ENCODE assay signal across 8 cellular contexts in the genomic region with DNA sequence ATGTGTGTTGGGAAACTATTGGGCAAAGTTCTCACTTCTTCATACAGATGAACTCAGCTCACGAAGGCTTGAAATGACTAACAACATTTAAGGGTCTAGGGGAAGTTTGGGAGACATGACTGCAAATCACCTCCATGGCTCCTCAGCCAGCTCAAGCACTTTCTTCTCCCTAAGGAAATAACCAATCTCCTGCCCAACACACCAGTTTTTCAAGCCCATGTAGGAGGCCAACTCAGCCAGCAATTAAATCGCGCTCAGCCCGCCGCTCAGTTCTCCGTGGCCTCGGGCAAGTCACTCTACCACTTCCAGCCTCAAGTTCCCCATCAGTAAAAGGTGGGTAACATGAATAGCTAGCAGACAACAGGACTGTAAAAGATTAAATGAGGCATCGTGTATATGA. TPM values are rescaled to one million over a fixed set of nuclear protein-coding genes. Genes with fewer than 3 reads are reported as not detected.
A peak's percentile ranks its signal among the peaks of the same experiment; 100 is the strongest.
DNase-seq lines count a peak whose midpoint lies in the region; ATAC-seq and TF ChIP-seq lines count a peak whose summit lies in the region.

No MANE protein-coding gene starts in this region.

- no peaks in the 10 kb centered on the region for H3K27me3 ChIP-seq in suprapubic skin

- ATAC-seq in HG03439 (IDR thresholded peaks at IDR 0.05; ENCODE audit: unreplicated experiment) = no peak

- H3K9me3 Mint-ChIP-seq in Calu3 (ENCODE audit: low read depth, unreplicated experiment) = no peaks in the 10 kb centered on the region

- POLR2A ChIA-PET in GM10248 (lab: Yijun Ruan, JAX) = interaction anchor here (2.2 kb wide), 1 partner anchor 10 kb away, joined by 11 read pairs; no protein-coding TSS in a partner anchor

- no peaks in the 10 kb centered on the region for H3K27me3 Mint-ChIP-seq in Calu3 (ENCODE audit: unreplicated experiment)

- peaks cover 69% of the 10 kb centered on the region for H3K36me3 Mint-ChIP-seq in Calu3 (ENCODE audit: insufficient read depth, unreplicated experiment)

- H3K9me3 ChIP-seq in suprapubic skin = no peaks in the 10 kb centered on the region

- intact Hi-C loops in Calu3 (cut with micrococcal nuclease; ENCODE audit: unreplicated experiment) = no loop called here

- H3K4me1 ChIP-seq in suprapubic skin = peaks cover 77% of the 10 kb centered on the region

- DNase-seq in Calu3 (no peak), KG1 (lab: John Stamatoyannopoulos, UW) (peak; percentile 43), left kidney (ENCODE audit: low read depth, low spot score) (peak; percentile 63), suprapubic skin (ENCODE audit: low spot score in 2 of 2) (no peak), OCI-M2 (lab: John Stamatoyannopoulos, UW; ENCODE audit: unreplicated experiment) (no peak), GM10248 (ENCODE audit: extremely low spot score) (no peak)

- TF ChIP-seq EP300 in suprapubic skin (IDR thresholded peaks at IDR 0.05) = no peak

- TF ChIP-seq POLR2A in suprapubic skin (IDR thresholded peaks at IDR 0.05) = no peak

- under 1% methylated on average over 8 of the region's 8 CpGs for WGBS in suprapubic skin

- peak overlapping the region; percentile 100 for H3K27ac Mint-ChIP-seq in Calu3 (ENCODE audit: unreplicated experiment)

- peak overlapping the region; percentile 100 for H3K27ac ChIP-seq in angular gyrus (ENCODE audit: low read depth, low read length)
- H3K27ac ChIP-seq in suprapubic skin = peak overlapping the region; percentile 99

- peak overlapping the region; percentile 91 for H3K4me3 Mint-ChIP-seq in Calu3 (ENCODE audit: low read depth, unreplicated experiment)

- TF ChIP-seq CTCF in Calu3 (IDR thresholded peaks at IDR 0.05; ENCODE audit: unreplicated experiment) = no peak
- TF ChIP-seq CTCF in suprapubic skin (IDR thresholded peaks at IDR 0.05) = no peak
- TF ChIP-seq CTCF in GM10248 (IDR thresholded peaks at IDR 0.05; ENCODE audit: control extremely low read depth, extremely low read depth, low read depth, missing control alignments) = no peak

- peak overlapping the region; percentile 91 for H3K4me3 ChIP-seq in suprapubic skin

- BruUV-seq in Calu3 (replicated peaks; lab: Mats Ljungman, UMichigan) = TSS peak; percentile 32

- H3K36me3 ChIP-seq in suprapubic skin = peaks cover 2% of the 10 kb centered on the region

- CTCF ChIA-PET in Calu3 (lab: Charles Lee) (interaction anchor here (0.6 kb wide), 2 partner anchors 348 to 917 kb away, joined by 3 to 5 read pairs; no protein-coding TSS in a partner anchor), GM10248 (lab: Yijun Ruan, JAX) (interaction anchor here (0.9 to 1.8 kb wide), 7 partner anchors 13 to 477 kb away, joined by 3 to 6 read pairs (median 3); no protein-coding TSS in a partner anchor)

- H3K4me1 Mint-ChIP-seq in Calu3 (ENCODE audit: low read depth, unreplicated experiment) = peaks cover 59% of the 10 kb centered on the region

RNA-seq across cellular contexts. Expression of a gene that starts 0.8 kb away (rescaled TPM):
- total RNA-seq in Calu3 (2022) (59.4 and 60.1 TPM in 2 replicates), suprapubic skin (10 to 100 TPM; 32.4 to 61.1 (median 45.7) TPM)

RNA-seq across cellular contexts. Expression of a gene that starts 26.5 kb away (rescaled TPM):
- total RNA-seq in Calu3 (2022) = 0.66 and 1.1 TPM in 2 replicates
- 1 to 10 TPM in 3 of 4 donors, not detected in 1; 1.3 to 3.9 (median 1.5) TPM for total RNA-seq in suprapubic skin

RNA-seq across cellular contexts. Expression of a gene that starts 35.3 kb away (rescaled TPM):
- total RNA-seq in Calu3 (2022) (101 and 102 TPM in 2 replicates), suprapubic skin (100 to 1,000 TPM; 107 to 159 (median 138) TPM)

Comparison
In these comparisons a context has a peak if more than half of its experiments do, and no peak if none do; other contexts are left out.
1. DNase-seq: peak in KG1 (single experiment) and left kidney (single experiment); none in Calu3 (single experiment), suprapubic skin (0 of 2), OCI-M2 (single experiment) and GM10248 (single experiment).